ENCODE assay signal across 18 cellular contexts in genomic region chr10:17383801-17384445, GRCh38.
"Had no signal": no experiment of that assay in that cellular context is flagged by ENCODE, and none has a peak within 500 bp of the region (broad histone marks: within the 10 kb centered on the region; RNA-seq: fewer than 3 reads in every experiment).

No MANE protein-coding gene starts in this region.

- H3K4me3 ChIP-seq: lower lobe of right lung, pancreas, skin epidermis had no signal

- H3K27ac ChIP-seq: lower lobe of right lung, skin epidermis had no signal

- H3K36me3 ChIP-seq: lower lobe of right lung, pancreas had no signal

- DNase-seq: activated CD4-positive, CD25-positive, alpha-beta regulatory T cell treated with anti-CD3 and anti-CD28 coated beads, Interleukin-2, amount 50 U/mL, for 72 hours; activated naive CD4-positive, alpha-beta T cell treated with anti-CD3 and anti-CD28 coated beads, Interleukin-2, amount 10 ng/mL, durations not matched to agents 7 days and 5 days; central memory CD4-positive, alpha-beta T cell; cortex of kidney; effector CD4-positive, alpha-beta T cell; hippocampal formation; kidney; lower lobe of right lung; pancreas; SK-N-SH; stimulated activated CD4-positive, alpha-beta T cell treated with anti-CD3 and anti-CD28 coated beads, Interleukin-15, amount 100 ng/mL, for 24 hours; stimulated activated CD4-positive, alpha-beta T cell treated with anti-CD3 and anti-CD28 coated beads, Interleukin-4, amount 100 ng/mL, for 24 hours; stimulated activated naive CD4-positive, alpha-beta T cell; T-helper 1 cell; T1000; trophoblast cell had no signal

- H3K9me3 ChIP-seq: lower lobe of right lung, pancreas, SK-N-SH had no signal

- H3K27me3 ChIP-seq: pancreas had no signal

- ATAC-seq: activated T-helper 17 cell treated with anti-CD3 and anti-CD28 coated beads, Interleukin-2, amount 50 U/mL, for 72 hours; lower lobe of right lung; pancreas had no signal
